10 cellular contexts compared by ENCODE assay signal in the genomic region with DNA sequence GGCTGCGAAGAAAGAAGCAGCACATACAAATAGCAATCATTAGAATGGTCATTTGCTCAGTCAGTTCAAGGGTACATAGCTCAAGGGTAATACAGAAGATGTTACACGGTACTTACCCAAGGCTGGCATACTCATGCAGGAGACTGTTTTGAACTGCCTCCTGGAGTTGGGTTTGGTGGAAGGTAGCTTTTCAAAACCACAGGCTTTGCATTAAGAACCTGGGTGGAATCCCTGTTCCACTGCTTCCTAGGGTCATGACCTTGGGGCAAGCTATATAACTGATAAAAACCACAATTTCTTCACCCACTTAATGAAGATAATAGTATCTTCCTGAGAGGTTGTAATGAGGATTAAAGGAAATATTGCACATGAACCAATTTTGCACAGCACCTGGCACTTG. TPM values are rescaled to one million over a fixed set of nuclear protein-coding genes. Genes with fewer than 3 reads are reported as not detected.
DNase-seq lines count a peak whose midpoint lies in the region; ATAC-seq and TF ChIP-seq lines count a peak whose summit lies in the region.
"Had no signal": no experiment of that assay in that cellular context is flagged by ENCODE, and none has a peak within 500 bp of the region (broad histone marks: within the 10 kb centered on the region; RNA-seq: fewer than 3 reads in every experiment).

No MANE protein-coding gene starts in this region.

- no peaks in the 10 kb centered on the region for H3K36me3 ChIP-seq in stomach

- H3K9me3 Mint-ChIP-seq in activated naive CD8-positive, alpha-beta T cell treated with anti-CD3 and anti-CD28 coated beads for 36 hours, result no peaks in the 10 kb centered on the region
- H3K9me3 Mint-ChIP-seq in activated naive CD8-positive, alpha-beta T cell treated with anti-CD3 and anti-CD28 coated beads, Interleukin-2, amount 50 U/mL, for 24 hours, result no peaks in the 10 kb centered on the region
- H3K9me3 Mint-ChIP-seq: activated T-cell treated with anti-CD3 and anti-CD28 coated beads, Interleukin-2, amount 50 U/mL, for 4 hours had no signal

- TF ChIP-seq EP300 in stomach (IDR thresholded peaks at IDR 0.05), result no peak

- H3K27ac ChIP-seq in stomach, result peak overlapping the region; percentile 24 to 70 (median 67)

- no peak overlapping the region for H3K4me3 Mint-ChIP-seq in activated naive CD8-positive, alpha-beta T cell treated with anti-CD3 and anti-CD28 coated beads for 36 hours
- H3K4me3 Mint-ChIP-seq in activated naive CD8-positive, alpha-beta T cell treated with anti-CD3 and anti-CD28 coated beads, Interleukin-2, amount 50 U/mL, for 24 hours, result no peak overlapping the region
- H3K4me3 Mint-ChIP-seq: activated T-cell treated with anti-CD3 and anti-CD28 coated beads, Interleukin-2, amount 50 U/mL, for 4 hours had no signal

- H3K4me1 Mint-ChIP-seq in activated naive CD8-positive, alpha-beta T cell treated with anti-CD3 and anti-CD28 coated beads for 36 hours, result peaks cover 11% of the 10 kb centered on the region
- H3K4me1 Mint-ChIP-seq in activated naive CD8-positive, alpha-beta T cell treated with anti-CD3 and anti-CD28 coated beads, Interleukin-2, amount 50 U/mL, for 24 hours, result peaks cover 29% of the 10 kb centered on the region

- WGBS in stomach, 5 donors, result 82 to 94% (median 93%) methylated on average over 2 of the region's 2 CpGs

- H3K4me1 ChIP-seq in stomach, result peaks cover 21 to 31% (median 28%) of the 10 kb centered on the region in 4 donors

- no peaks in the 10 kb centered on the region for H3K27me3 ChIP-seq in stomach

- no peak overlapping the region for H3K4me3 ChIP-seq in stomach

- peaks cover 4% of the 10 kb centered on the region for H3K27me3 Mint-ChIP-seq in activated naive CD8-positive, alpha-beta T cell treated with anti-CD3 and anti-CD28 coated beads for 36 hours
- no peaks in the 10 kb centered on the region for H3K27me3 Mint-ChIP-seq in activated naive CD8-positive, alpha-beta T cell treated with anti-CD3 and anti-CD28 coated beads, Interleukin-2, amount 50 U/mL, for 24 hours

- no peak for TF ChIP-seq CTCF in stomach (IDR thresholded peaks at IDR 0.05)

- H3K9me3 ChIP-seq in stomach, result no peaks in the 10 kb centered on the region

- peak overlapping the region; percentile 14 for H3K27ac Mint-ChIP-seq in activated naive CD8-positive, alpha-beta T cell treated with anti-CD3 and anti-CD28 coated beads for 36 hours
- H3K27ac Mint-ChIP-seq in activated naive CD8-positive, alpha-beta T cell treated with anti-CD3 and anti-CD28 coated beads, Interleukin-2, amount 50 U/mL, for 24 hours, result no peak overlapping the region

- DNase-seq in activated naive CD8-positive, alpha-beta T cell treated with anti-CD3 and anti-CD28 coated beads for 36 hours, result no peak
- DNase-seq in activated naive CD8-positive, alpha-beta T cell treated with anti-CD3 and anti-CD28 coated beads, Interleukin-2, amount 50 U/mL, for 24 hours, result no peak
- DNase-seq in stomach (no peak), NCI-H2029 (lab: John Stamatoyannopoulos, UW) (no peak), mucosa of gallbladder (ENCODE audit: low spot score) (no peak), middle frontal gyrus (ENCODE audit: extremely low spot score, low spot score) (no peak)
- DNase-seq: activated T-cell treated with anti-CD3 and anti-CD28 coated beads, Interleukin-2, amount 50 U/mL, for 4 hours; NCI-H1694 had no signal

- H3K36me3 Mint-ChIP-seq in activated naive CD8-positive, alpha-beta T cell treated with anti-CD3 and anti-CD28 coated beads for 36 hours, result no peaks in the 10 kb centered on the region
- H3K36me3 Mint-ChIP-seq in activated naive CD8-positive, alpha-beta T cell treated with anti-CD3 and anti-CD28 coated beads, Interleukin-2, amount 50 U/mL, for 24 hours (ENCODE audit: low read depth), result no peaks in the 10 kb centered on the region

- ATAC-seq in activated naive CD8-positive, alpha-beta T cell treated with anti-CD3 and anti-CD28 coated beads, Interleukin-2, amount 50 U/mL, for 24 hours, result no peak
- ATAC-seq in GM21825 (IDR thresholded peaks at IDR 0.05; ENCODE audit: unreplicated experiment) (peak; percentile 72), HG03558 (IDR thresholded peaks at IDR 0.05; ENCODE audit: extremely low read depth, unreplicated experiment) (peak; percentile 45)
- ATAC-seq: activated T-cell treated with anti-CD3 and anti-CD28 coated beads, Interleukin-2, amount 50 U/mL, for 4 hours had no signal

- intact Hi-C loops in stomach (cut with DNase I; ENCODE audit: low total_unique reads), result no loop called here

- TF ChIP-seq POLR2A in stomach (IDR thresholded peaks at IDR 0.05), result no peak

RNA-seq across cellular contexts. Expression of a gene that starts 36.5 kb away (rescaled TPM):
- total RNA-seq in activated naive CD8-positive, alpha-beta T cell treated with anti-CD3 and anti-CD28 coated beads for 36 hours, result under 1 TPM; 0.04 to 0.06 TPM
- total RNA-seq in stomach (10 to 100 TPM; 12.1 to 38.2 (median 19.4) TPM), mucosa of gallbladder (36.9 TPM)
- polyA plus RNA-seq in stomach, result 10 to 100 TPM in 2 of 3 donors, 1 to 10 TPM in 1; 4.9 to 12.2 (median 11.5) TPM

Comparison
In these comparisons a context has a peak if more than half of its experiments do, and no peak if none do; other contexts are left out.
1. RNA of a gene that starts 36.5 kb away (total RNA-seq): 36.9 TPM in mucosa of gallbladder (single experiment) and 12.1 to 38.2 TPM in stomach; 0.04 to 0.06 TPM in activated naive CD8-positive, alpha-beta T cell treated with anti-CD3 and anti-CD28 coated beads for 36 hours; every median in the first group is over 10 times any median in the second.